ENCODE assay signal across 23 cellular contexts in genomic region chr2:208467564-208467963, GRCh38.
"Had no signal": no experiment of that assay in that cellular context is flagged by ENCODE, and none has a peak within 500 bp of the region (broad histone marks: within the 10 kb centered on the region; RNA-seq: fewer than 3 reads in every experiment).

No MANE protein-coding gene starts in this region.

- H3K27me3 ChIP-seq: esophagus squamous epithelium, gastroesophageal sphincter, heart left ventricle, hepatocyte, left lung had no signal

- H3K27ac Mint-ChIP-seq: dendritic cell treated with granulocyte-macrophage colony-stimulating factor and Interleukin-4, amounts not matched to agents 40 ng/mL and 50 ng/mL, for 4 days; effector memory CD8-positive, alpha-beta T cell; endodermal cell; immature natural killer cell; naive thymus-derived CD4-positive, alpha-beta T cell had no signal

- H3K4me1 ChIP-seq: esophagus squamous epithelium, gastroesophageal sphincter, left lung, lower lobe of right lung had no signal

- H3K9me3 Mint-ChIP-seq: effector memory CD8-positive, alpha-beta T cell had no signal

- DNase-seq: cortex of kidney; effector CD8-positive, alpha-beta T cell; effector memory CD8-positive, alpha-beta T cell; endodermal cell; esophagus squamous epithelium; foreskin fibroblast; foreskin melanocyte; heart left ventricle; hypothalamus; immature natural killer cell; islet precursor cell; kidney; left cardiac atrium; left lung; left ventricle myocardium superior; lower lobe of right lung; mesenchymal stem cell; midbrain; naive thymus-derived CD4-positive, alpha-beta T cell had no signal

- H3K4me3 Mint-ChIP-seq: dendritic cell treated with granulocyte-macrophage colony-stimulating factor and Interleukin-4, amounts not matched to agents 40 ng/mL and 50 ng/mL, for 4 days; effector memory CD8-positive, alpha-beta T cell; endodermal cell; immature natural killer cell; naive thymus-derived CD4-positive, alpha-beta T cell had no signal

- H3K36me3 ChIP-seq: esophagus squamous epithelium, gastroesophageal sphincter, heart left ventricle, left lung, lower lobe of right lung had no signal

- H3K4me3 ChIP-seq: esophagus squamous epithelium, gastroesophageal sphincter, heart left ventricle, hepatocyte, left lung, lower lobe of right lung had no signal

- H3K27ac ChIP-seq: epithelial cell of prostate, esophagus squamous epithelium, gastroesophageal sphincter, heart left ventricle, hepatocyte, left lung, lower lobe of right lung had no signal

- H3K36me3 Mint-ChIP-seq: immature natural killer cell; naive thymus-derived CD4-positive, alpha-beta T cell had no signal

- H3K9me3 ChIP-seq: esophagus squamous epithelium, left lung, lower lobe of right lung had no signal

- H3K4me1 Mint-ChIP-seq: immature natural killer cell; naive thymus-derived CD4-positive, alpha-beta T cell had no signal
